In the genomic region with DNA sequence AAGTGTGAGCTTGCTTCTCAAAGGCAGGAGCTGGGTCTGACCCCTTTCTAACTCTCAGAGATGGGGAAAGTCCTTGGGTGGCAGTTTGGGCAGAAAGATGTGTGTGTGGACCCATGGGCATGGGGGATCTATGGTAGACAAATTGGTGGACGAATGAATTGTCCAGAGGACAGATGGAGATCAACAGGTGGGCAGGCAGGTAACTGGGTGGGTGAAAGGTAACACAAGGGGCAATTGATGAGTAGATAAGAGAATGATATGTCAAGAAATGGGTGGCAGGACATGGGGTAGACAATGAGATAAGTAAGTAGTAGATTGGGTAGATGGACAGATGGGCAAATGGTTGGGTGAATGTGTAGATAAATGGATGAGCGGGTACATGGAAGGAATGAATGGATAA, we compare ENCODE assay signal across 24 cellular contexts.
"Had no signal": no experiment of that assay in that cellular context is flagged by ENCODE, and none has a peak within 500 bp of the region (broad histone marks: within the 10 kb centered on the region; RNA-seq: fewer than 3 reads in every experiment).

No MANE protein-coding gene starts in this region.

- H3K4me3 Mint-ChIP-seq: activated CD4-positive, alpha-beta memory T cell treated with anti-CD3 and anti-CD28 coated beads for 36 hours; activated CD4-positive, alpha-beta T cell treated with anti-CD3 and anti-CD28 coated beads for 36 hours; activated CD4-positive, alpha-beta T cell treated with anti-CD3 and anti-CD28 coated beads, Interleukin-2, amount 10 ng/mL, durations not matched to agents 24 days and 14 days; activated naive CD8-positive, alpha-beta T cell; activated T-helper 1 cell treated with anti-CD3 and anti-CD28 coated beads, Interleukin-12 subunit alpha, Interleukin-12 subunit beta, Interleukin-2, Interleukin-4 antibody, amounts not matched to agents 30 ng/mL and 10 ng/mL and 1 ng/mL, durations not matched to agents 14 hours and 24 hours and 36 hours; brain had no signal

- DNase-seq: activated CD4-positive, alpha-beta memory T cell treated with anti-CD3 and anti-CD28 coated beads for 36 hours; activated CD4-positive, alpha-beta T cell treated with anti-CD3 and anti-CD28 coated beads for 36 hours; activated CD4-positive, alpha-beta T cell treated with anti-CD3 and anti-CD28 coated beads, Interleukin-2, amount 10 ng/mL, durations not matched to agents 24 days and 14 days; activated CD4-positive, CD25-positive, alpha-beta regulatory T cell; activated CD4-positive, CD25-positive, alpha-beta regulatory T cell treated with anti-CD3 and anti-CD28 coated beads, Interleukin-2, amount 50 U/mL, for 72 hours; activated CD8-positive, alpha-beta memory T cell treated with anti-CD3 and anti-CD28 coated beads for 24 hours; activated gamma-delta T cell; activated naive CD4-positive, alpha-beta T cell; activated T-cell treated with anti-CD3 and anti-CD28 coated beads, Interleukin-2, amount 50 U/mL, for 48 hours; central memory CD4-positive, alpha-beta T cell; cerebellar nuclear complex; colonic mucosa; effector CD8-positive, alpha-beta T cell; foreskin fibroblast; head of caudate nucleus; hippocampal formation; T-helper 2 cell had no signal

- H3K9me3 ChIP-seq: ascending aorta, breast epithelium, colonic mucosa had no signal

- H3K27me3 Mint-ChIP-seq: activated CD4-positive, alpha-beta memory T cell treated with anti-CD3 and anti-CD28 coated beads for 36 hours; activated CD4-positive, alpha-beta T cell treated with anti-CD3 and anti-CD28 coated beads for 36 hours; activated CD4-positive, alpha-beta T cell treated with anti-CD3 and anti-CD28 coated beads, Interleukin-2, amount 10 ng/mL, durations not matched to agents 24 days and 14 days; activated naive CD8-positive, alpha-beta T cell had no signal

- ATAC-seq: activated CD4-positive, alpha-beta T cell treated with anti-CD3 and anti-CD28 coated beads for 36 hours; esophagus mucosa had no signal

- H3K9me3 Mint-ChIP-seq: activated CD4-positive, alpha-beta memory T cell treated with anti-CD3 and anti-CD28 coated beads for 36 hours; activated CD4-positive, alpha-beta T cell treated with anti-CD3 and anti-CD28 coated beads, Interleukin-2, amount 10 ng/mL, durations not matched to agents 24 days and 14 days; activated T-helper 1 cell treated with anti-CD3 and anti-CD28 coated beads, Interleukin-12 subunit alpha, Interleukin-12 subunit beta, Interleukin-2, Interleukin-4 antibody, amounts not matched to agents 30 ng/mL and 10 ng/mL and 1 ng/mL, durations not matched to agents 14 hours and 24 hours and 36 hours; brain had no signal

- H3K4me1 ChIP-seq: ascending aorta, breast epithelium, colonic mucosa had no signal

- H3K27me3 ChIP-seq: ascending aorta, cardiac muscle cell, colonic mucosa had no signal

- H3K27ac ChIP-seq: ascending aorta, breast epithelium, cardiac muscle cell, colonic mucosa had no signal

- H3K36me3 ChIP-seq: breast epithelium, colonic mucosa had no signal

- H3K4me3 ChIP-seq: ascending aorta, breast epithelium, cardiac muscle cell, colonic mucosa had no signal

- H3K27ac Mint-ChIP-seq: activated CD4-positive, alpha-beta memory T cell treated with anti-CD3 and anti-CD28 coated beads for 36 hours; activated CD4-positive, alpha-beta T cell treated with anti-CD3 and anti-CD28 coated beads for 36 hours; activated CD4-positive, alpha-beta T cell treated with anti-CD3 and anti-CD28 coated beads, Interleukin-2, amount 10 ng/mL, durations not matched to agents 24 days and 14 days; activated naive CD8-positive, alpha-beta T cell; activated T-helper 1 cell treated with anti-CD3 and anti-CD28 coated beads, Interleukin-12 subunit alpha, Interleukin-12 subunit beta, Interleukin-2, Interleukin-4 antibody, amounts not matched to agents 30 ng/mL and 10 ng/mL and 1 ng/mL, durations not matched to agents 14 hours and 24 hours and 36 hours had no signal
